In the genomic region with DNA sequence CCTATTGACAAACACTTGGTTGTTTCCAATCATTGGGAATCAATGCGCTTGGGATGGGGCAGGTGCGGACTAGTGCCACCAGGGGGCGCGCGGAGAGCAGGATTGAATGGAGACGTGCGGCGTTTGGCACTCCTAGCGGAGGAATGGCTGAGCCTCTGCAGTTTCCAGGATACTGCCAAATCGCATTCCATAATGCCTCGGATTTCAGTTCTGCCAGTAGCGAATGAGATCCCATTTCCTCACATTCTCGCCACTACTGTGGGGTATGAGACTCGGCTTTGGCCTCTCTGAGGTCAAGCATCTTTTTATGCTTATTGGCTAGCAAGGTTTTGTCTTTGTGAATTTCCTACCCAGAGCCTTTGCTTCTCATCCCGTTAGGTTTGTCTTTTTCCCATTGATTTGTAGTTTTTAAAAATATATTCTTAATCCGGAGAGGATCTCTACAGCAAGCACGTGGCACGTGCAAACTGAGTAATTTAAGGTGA, we compare ENCODE assay signal across 8 cellular contexts. TPM values are rescaled to one million over a fixed set of nuclear protein-coding genes. Genes with fewer than 3 reads are reported as not detected.
DNase-seq lines count a peak whose midpoint lies in the region; ATAC-seq lines count a peak whose summit lies in the region.

No MANE protein-coding gene starts in this region.

- ATAC-seq in HG03097 (IDR thresholded peaks at IDR 0.05; ENCODE audit: low FRiP score, unreplicated experiment) = peak; percentile 82
- ATAC-seq in stimulated activated effector memory CD8-positive, alpha-beta T cell treated with anti-CD3 and anti-CD28 coated beads, Interleukin-12 subunit alpha, Interleukin-12 subunit beta, amount 100 ng/mL, for 72 hours = peak; percentile 41

- DNase-seq in NCI-H1436 (lab: John Stamatoyannopoulos, UW) (peak; percentile 30), NCI-H1436 treated with DMSO at 0.1 percent for 48 hours (lab: John Stamatoyannopoulos, UW) (no peak), NCI-H748 (lab: John Stamatoyannopoulos, UW; ENCODE audit: unreplicated experiment) (peak; percentile 80), activated T-cell treated with anti-CD3 and anti-CD28 coated beads for 1 hour (ENCODE audit: low read depth) (peak; percentile 75), epidermal melanocyte (ENCODE audit: insufficient read length, low spot score) (peak; percentile 63), myocyte (ENCODE audit: low read depth) (peak; percentile 74)
- peak; percentile 64 to 85 for DNase-seq in stimulated activated effector memory CD8-positive, alpha-beta T cell treated with anti-CD3 and anti-CD28 coated beads, Interleukin-12 subunit alpha, Interleukin-12 subunit beta, amount 100 ng/mL, for 72 hours (ENCODE audit: low spot score in 2 of 2)

- H3K9me3 Mint-ChIP-seq in stimulated activated effector memory CD8-positive, alpha-beta T cell treated with anti-CD3 and anti-CD28 coated beads, Interleukin-12 subunit alpha, Interleukin-12 subunit beta, amount 100 ng/mL, for 72 hours = no peaks in the 10 kb centered on the region

- peaks cover 12% of the 10 kb centered on the region for H3K4me1 Mint-ChIP-seq in stimulated activated effector memory CD8-positive, alpha-beta T cell treated with anti-CD3 and anti-CD28 coated beads, Interleukin-12 subunit alpha, Interleukin-12 subunit beta, amount 100 ng/mL, for 72 hours

- H3K27ac Mint-ChIP-seq in stimulated activated effector memory CD8-positive, alpha-beta T cell treated with anti-CD3 and anti-CD28 coated beads, Interleukin-12 subunit alpha, Interleukin-12 subunit beta, amount 100 ng/mL, for 72 hours = peak overlapping the region; percentile 20

- H3K4me3 Mint-ChIP-seq in stimulated activated effector memory CD8-positive, alpha-beta T cell treated with anti-CD3 and anti-CD28 coated beads, Interleukin-12 subunit alpha, Interleukin-12 subunit beta, amount 100 ng/mL, for 72 hours = peak overlapping the region; percentile 51

- H3K36me3 Mint-ChIP-seq in stimulated activated effector memory CD8-positive, alpha-beta T cell treated with anti-CD3 and anti-CD28 coated beads, Interleukin-12 subunit alpha, Interleukin-12 subunit beta, amount 100 ng/mL, for 72 hours = no peaks in the 10 kb centered on the region

RNA-seq across cellular contexts. Expression of gene CLDN34, which starts 28.7 kb away (rescaled TPM):
- not detected in 2 replicates for total RNA-seq in myocyte
- polyA plus RNA-seq in myocyte (2012) = 0.18 TPM
